1 cellular context compared by ENCODE assay signal in the genomic region with DNA sequence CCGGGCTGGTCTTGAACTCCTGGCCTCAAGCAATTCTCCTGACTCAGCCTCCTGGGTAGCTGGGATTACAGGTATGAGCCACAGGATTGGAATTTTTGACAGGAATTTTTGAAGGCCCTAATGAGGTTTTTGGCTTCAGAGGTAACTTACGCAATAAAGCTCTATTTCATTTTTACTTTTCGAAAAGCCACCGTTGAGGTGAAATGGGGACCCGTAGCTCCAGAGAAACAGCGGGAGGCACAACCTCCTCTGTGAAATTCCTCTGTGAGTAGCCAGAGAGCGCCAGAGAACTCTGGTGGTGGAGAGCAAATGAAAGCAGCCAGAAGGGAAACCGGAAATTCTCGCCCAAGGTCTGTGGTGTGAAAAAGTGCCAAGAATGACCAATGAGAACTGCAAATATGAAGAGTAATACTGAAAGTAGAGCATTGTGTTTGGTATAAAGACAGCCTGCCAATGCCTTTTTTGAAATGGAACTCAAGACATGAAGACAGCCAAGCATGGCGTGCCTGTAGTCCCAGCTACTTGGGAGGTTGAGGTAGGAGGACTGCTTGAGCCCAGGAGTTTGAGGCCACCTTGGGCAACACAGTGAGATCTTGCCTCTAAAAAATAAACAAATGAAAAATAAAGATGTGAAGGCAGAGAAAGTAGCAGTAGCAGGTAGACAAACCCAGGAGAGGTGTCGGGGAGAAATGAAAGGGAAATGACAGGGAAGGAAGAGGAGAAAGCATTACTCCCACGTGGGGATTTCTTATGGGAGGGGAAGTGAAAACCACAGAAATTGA.
A peak's percentile ranks its signal among the peaks of the same experiment; 100 is the strongest.
TF ChIP-seq lines count a peak whose summit lies in the region.

No MANE protein-coding gene starts in this region.

TF ChIP-seq in K562, 482 proteins besides CTCF, POLR2A, EP300 and RAD21 (continued from another document and continues in another):
- no peak for TF ChIP-seq PHF21A (IDR thresholded peaks at IDR 0.05; ENCODE audit: borderline replicate concordance, low read depth)
- TF ChIP-seq, protein P1, sequence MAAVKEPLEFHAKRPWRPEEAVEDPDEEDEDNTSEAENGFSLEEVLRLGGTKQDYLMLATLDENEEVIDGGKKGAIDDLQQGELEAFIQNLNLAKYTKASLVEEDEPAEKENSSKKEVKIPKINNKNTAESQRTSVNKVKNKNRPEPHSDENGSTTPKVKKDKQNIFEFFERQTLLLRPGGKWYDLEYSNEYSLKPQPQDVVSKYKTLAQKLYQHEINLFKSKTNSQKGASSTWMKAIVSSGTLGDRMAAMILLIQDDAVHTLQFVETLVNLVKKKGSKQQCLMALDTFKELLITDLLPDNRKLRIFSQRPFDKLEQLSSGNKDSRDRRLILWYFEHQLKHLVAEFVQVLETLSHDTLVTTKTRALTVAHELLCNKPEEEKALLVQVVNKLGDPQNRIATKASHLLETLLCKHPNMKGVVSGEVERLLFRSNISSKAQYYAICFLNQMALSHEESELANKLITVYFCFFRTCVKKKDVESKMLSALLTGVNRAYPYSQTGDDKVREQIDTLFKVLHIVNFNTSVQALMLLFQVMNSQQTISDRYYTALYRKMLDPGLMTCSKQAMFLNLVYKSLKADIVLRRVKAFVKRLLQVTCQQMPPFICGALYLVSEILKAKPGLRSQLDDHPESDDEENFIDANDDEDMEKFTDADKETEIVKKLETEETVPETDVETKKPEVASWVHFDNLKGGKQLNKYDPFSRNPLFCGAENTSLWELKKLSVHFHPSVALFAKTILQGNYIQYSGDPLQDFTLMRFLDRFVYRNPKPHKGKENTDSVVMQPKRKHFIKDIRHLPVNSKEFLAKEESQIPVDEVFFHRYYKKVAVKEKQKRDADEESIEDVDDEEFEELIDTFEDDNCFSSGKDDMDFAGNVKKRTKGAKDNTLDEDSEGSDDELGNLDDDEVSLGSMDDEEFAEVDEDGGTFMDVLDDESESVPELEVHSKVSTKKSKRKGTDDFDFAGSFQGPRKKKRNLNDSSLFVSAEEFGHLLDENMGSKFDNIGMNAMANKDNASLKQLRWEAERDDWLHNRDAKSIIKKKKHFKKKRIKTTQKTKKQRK (IDR thresholded peaks at IDR 0.05; ENCODE audit: borderline replicate concordance, low read depth, low read length): no peak
- TF ChIP-seq, protein P2, sequence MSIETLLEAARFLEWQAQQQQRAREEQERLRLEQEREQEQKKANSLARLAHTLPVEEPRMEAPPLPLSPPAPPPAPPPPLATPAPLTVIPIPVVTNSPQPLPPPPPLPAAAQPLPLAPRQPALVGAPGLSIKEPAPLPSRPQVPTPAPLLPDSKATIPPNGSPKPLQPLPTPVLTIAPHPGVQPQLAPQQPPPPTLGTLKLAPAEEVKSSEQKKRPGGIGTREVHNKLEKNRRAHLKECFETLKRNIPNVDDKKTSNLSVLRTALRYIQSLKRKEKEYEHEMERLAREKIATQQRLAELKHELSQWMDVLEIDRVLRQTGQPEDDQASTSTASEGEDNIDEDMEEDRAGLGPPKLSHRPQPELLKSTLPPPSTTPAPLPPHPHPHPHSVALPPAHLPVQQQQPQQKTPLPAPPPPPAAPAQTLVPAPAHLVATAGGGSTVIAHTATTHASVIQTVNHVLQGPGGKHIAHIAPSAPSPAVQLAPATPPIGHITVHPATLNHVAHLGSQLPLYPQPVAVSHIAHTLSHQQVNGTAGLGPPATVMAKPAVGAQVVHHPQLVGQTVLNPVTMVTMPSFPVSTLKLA (conservative IDR thresholded peaks at IDR 0.05): no peak; a peak in 1 of 4 replicates
- no peak for TF ChIP-seq CBX1 (IDR thresholded peaks at IDR 0.05; ENCODE audit: low read depth)
- TF ChIP-seq, protein P3, sequence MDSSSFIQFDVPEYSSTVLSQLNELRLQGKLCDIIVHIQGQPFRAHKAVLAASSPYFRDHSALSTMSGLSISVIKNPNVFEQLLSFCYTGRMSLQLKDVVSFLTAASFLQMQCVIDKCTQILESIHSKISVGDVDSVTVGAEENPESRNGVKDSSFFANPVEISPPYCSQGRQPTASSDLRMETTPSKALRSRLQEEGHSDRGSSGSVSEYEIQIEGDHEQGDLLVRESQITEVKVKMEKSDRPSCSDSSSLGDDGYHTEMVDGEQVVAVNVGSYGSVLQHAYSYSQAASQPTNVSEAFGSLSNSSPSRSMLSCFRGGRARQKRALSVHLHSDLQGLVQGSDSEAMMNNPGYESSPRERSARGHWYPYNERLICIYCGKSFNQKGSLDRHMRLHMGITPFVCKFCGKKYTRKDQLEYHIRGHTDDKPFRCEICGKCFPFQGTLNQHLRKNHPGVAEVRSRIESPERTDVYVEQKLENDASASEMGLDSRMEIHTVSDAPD (CRISPR knock-in tag; IDR thresholded peaks at IDR 0.05): no peak
- TF ChIP-seq, protein P4, sequence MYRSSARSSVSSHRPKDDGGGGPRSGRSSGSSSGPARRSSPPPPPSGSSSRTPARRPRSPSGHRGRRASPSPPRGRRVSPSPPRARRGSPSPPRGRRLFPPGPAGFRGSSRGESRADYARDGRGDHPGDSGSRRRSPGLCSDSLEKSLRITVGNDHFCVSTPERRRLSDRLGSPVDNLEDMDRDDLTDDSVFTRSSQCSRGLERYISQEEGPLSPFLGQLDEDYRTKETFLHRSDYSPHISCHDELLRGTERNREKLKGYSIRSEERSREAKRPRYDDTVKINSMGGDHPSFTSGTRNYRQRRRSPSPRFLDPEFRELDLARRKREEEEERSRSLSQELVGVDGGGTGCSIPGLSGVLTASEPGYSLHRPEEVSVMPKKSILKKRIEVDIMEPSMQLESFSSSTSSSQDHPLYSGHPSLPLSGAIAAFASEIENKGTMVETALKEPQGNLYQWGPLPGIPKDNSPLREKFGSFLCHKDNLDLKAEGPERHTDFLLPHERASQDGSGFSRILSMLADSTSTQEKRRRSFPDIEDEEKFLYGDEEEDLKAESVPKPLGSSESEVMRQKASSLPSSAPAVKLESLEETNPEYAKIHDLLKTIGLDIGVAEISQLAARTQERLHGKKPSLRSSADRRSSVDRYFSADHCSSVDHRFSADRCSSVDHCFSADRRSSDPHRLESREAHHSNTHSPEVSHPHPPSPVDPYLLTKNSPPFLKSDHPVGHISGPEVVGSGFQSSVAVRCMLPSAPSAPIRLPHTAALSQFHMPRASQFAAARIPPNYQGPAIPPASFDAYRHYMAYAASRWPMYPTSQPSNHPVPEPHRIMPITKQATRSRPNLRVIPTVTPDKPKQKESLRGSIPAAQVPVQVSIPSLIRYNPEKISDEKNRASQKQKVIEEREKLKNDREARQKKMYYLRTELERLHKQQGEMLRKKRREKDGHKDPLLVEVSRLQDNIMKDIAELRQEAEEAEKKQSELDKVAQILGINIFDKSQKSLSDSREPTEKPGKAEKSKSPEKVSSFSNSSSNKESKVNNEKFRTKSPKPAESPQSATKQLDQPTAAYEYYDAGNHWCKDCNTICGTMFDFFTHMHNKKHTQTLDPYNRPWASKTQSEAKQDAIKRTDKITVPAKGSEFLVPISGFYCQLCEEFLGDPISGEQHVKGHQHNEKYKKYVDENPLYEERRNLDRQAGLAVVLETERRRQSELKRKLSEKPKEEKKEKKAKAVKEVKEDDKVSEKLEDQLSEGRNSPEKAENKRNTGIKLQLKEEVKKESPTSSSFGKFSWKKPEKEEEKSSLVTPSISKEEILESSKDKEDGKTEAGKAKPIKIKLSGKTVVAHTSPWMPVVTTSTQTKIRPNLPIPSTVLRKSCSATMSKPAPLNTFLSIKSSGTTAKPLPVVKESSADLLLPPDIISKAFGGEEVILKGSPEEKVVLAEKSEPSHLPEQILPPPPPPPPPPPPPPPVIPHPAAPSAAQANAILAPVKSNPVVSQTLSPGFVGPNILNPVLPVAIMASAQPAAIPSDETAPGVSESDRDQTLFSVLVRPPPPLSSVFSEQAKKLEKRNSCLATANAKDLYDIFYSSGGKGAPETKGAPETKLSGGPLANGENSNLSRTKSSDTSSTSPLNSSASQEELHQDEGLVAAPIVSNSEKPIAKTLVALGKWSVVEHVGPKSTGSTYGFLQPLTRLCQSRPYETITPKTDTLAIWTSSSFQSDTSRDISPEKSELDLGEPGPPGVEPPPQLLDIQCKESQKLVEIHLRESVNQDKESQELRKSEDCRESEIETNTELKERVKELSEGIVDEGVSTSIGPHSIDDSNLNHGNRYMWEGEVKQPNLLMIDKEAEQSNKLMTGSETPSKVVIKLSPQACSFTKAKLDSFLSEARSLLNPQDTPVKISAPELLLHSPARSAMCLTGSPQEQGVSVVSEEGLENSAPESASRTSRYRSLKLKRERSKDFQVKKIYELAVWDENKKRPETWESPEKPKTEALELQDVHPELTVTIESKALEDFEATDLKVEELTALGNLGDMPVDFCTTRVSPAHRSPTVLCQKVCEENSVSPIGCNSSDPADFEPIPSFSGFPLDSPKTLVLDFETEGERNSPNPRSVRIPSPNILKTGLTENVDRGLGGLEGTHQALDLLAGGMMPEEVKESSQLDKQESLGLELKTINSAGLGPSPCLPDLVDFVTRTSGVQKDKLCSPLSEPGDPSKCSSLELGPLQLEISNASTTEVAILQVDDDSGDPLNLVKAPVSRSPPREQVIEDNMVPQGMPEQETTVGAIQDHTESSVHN (IDR thresholded peaks at IDR 0.05; ENCODE audit: borderline replicate concordance in 1 of 2, low read depth in 1 of 2): no peak
- TF ChIP-seq KHSRP (IDR thresholded peaks at IDR 0.05): no peak
- TF ChIP-seq BRD4 (IDR thresholded peaks at IDR 0.05): no peak
- TF ChIP-seq STAT5B (CRISPR knock-in tag; IDR thresholded peaks at IDR 0.05): no peak
- no peak for TF ChIP-seq SREBF1 (IDR thresholded peaks at IDR 0.05; ENCODE audit: borderline replicate concordance, low read depth, low read length)
- no peak for TF ChIP-seq GTF2E2 (tag; IDR thresholded peaks at IDR 0.05)
- no peak for TF ChIP-seq SAP30 (IDR thresholded peaks at IDR 0.05; ENCODE audit: borderline replicate concordance, insufficient read depth, low read depth, low read length, poor library complexity, severe bottlenecking)
- TF ChIP-seq ZNF133 (CRISPR knock-in tag; IDR thresholded peaks at IDR 0.05): no peak
- TF ChIP-seq, protein P5, sequence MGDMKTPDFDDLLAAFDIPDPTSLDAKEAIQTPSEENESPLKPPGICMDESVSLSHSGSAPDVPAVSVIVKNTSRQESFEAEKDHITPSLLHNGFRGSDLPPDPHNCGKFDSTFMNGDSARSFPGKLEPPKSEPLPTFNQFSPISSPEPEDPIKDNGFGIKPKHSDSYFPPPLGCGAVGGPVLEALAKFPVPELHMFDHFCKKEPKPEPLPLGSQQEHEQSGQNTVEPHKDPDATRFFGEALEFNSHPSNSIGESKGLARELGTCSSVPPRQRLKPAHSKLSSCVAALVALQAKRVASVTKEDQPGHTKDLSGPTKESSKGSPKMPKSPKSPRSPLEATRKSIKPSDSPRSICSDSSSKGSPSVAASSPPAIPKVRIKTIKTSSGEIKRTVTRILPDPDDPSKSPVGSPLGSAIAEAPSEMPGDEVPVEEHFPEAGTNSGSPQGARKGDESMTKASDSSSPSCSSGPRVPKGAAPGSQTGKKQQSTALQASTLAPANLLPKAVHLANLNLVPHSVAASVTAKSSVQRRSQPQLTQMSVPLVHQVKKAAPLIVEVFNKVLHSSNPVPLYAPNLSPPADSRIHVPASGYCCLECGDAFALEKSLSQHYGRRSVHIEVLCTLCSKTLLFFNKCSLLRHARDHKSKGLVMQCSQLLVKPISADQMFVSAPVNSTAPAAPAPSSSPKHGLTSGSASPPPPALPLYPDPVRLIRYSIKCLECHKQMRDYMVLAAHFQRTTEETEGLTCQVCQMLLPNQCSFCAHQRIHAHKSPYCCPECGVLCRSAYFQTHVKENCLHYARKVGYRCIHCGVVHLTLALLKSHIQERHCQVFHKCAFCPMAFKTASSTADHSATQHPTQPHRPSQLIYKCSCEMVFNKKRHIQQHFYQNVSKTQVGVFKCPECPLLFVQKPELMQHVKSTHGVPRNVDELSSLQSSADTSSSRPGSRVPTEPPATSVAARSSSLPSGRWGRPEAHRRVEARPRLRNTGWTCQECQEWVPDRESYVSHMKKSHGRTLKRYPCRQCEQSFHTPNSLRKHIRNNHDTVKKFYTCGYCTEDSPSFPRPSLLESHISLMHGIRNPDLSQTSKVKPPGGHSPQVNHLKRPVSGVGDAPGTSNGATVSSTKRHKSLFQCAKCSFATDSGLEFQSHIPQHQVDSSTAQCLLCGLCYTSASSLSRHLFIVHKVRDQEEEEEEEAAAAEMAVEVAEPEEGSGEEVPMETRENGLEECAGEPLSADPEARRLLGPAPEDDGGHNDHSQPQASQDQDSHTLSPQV (IDR thresholded peaks at IDR 0.05): peak; percentile 94
- TF ChIP-seq MECOM (CRISPR knock-in tag; IDR thresholded peaks at IDR 0.05): no peak
- TF ChIP-seq NCOA2 (IDR thresholded peaks at IDR 0.05; ENCODE audit: partially characterized antibody in 2 of 2): no peak
- TF ChIP-seq, protein P6, sequence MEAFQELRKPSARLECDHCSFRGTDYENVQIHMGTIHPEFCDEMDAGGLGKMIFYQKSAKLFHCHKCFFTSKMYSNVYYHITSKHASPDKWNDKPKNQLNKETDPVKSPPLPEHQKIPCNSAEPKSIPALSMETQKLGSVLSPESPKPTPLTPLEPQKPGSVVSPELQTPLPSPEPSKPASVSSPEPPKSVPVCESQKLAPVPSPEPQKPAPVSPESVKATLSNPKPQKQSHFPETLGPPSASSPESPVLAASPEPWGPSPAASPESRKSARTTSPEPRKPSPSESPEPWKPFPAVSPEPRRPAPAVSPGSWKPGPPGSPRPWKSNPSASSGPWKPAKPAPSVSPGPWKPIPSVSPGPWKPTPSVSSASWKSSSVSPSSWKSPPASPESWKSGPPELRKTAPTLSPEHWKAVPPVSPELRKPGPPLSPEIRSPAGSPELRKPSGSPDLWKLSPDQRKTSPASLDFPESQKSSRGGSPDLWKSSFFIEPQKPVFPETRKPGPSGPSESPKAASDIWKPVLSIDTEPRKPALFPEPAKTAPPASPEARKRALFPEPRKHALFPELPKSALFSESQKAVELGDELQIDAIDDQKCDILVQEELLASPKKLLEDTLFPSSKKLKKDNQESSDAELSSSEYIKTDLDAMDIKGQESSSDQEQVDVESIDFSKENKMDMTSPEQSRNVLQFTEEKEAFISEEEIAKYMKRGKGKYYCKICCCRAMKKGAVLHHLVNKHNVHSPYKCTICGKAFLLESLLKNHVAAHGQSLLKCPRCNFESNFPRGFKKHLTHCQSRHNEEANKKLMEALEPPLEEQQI (IDR thresholded peaks at IDR 0.05): peak; percentile 80; the same call in 1 of the 2 replicates
- no peak for TF ChIP-seq MCM7 (IDR thresholded peaks at IDR 0.05)
- no peak for TF ChIP-seq ZNF354B (CRISPR knock-in tag; IDR thresholded peaks at IDR 0.05)
- TF ChIP-seq ZKSCAN3 (CRISPR knock-in tag; IDR thresholded peaks at IDR 0.05): no peak
- 0 out of 2 replicates have a peak, but pooled peaks have one; percentile 30 for TF ChIP-seq PTRF (tag; IDR thresholded peaks at IDR 0.05)
- TF ChIP-seq ZNF436 (CRISPR knock-in tag; IDR thresholded peaks at IDR 0.05): no peak
- TF ChIP-seq, protein P7, sequence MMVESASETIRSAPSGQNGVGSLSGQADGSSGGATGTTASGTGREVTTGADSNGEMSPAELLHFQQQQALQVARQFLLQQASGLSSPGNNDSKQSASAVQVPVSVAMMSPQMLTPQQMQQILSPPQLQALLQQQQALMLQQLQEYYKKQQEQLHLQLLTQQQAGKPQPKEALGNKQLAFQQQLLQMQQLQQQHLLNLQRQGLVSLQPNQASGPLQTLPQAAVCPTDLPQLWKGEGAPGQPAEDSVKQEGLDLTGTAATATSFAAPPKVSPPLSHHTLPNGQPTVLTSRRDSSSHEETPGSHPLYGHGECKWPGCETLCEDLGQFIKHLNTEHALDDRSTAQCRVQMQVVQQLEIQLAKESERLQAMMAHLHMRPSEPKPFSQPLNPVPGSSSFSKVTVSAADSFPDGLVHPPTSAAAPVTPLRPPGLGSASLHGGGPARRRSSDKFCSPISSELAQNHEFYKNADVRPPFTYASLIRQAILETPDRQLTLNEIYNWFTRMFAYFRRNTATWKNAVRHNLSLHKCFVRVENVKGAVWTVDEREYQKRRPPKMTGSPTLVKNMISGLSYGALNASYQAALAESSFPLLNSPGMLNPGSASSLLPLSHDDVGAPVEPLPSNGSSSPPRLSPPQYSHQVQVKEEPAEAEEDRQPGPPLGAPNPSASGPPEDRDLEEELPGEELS (CRISPR knock-in tag; IDR thresholded peaks at IDR 0.05; ENCODE audit: borderline replicate concordance): no peak
